In genomic region chr21:37683396-37684114, GRCh38 we compare ENCODE assay signal across 20 cellular contexts.
DNase-seq lines count a peak whose midpoint lies in the region; ATAC-seq, FAIRE-seq and TF ChIP-seq lines count a peak whose summit lies in the region.
"Had no signal": no experiment of that assay in that cellular context is flagged by ENCODE, and none has a peak within 500 bp of the region (broad histone marks: within the 10 kb centered on the region; RNA-seq: fewer than 3 reads in every experiment).

No MANE protein-coding gene starts in this region.

- H3K36me3 ChIP-seq in right lobe of liver (no peaks in the 10 kb centered on the region), HepG2 (replicated peaks in 1 of 2; ENCODE audit: control insufficient read depth in 1 of 2, insufficient read depth in 2 of 2, low read length in 2 of 2) (no peaks in the 10 kb centered on the region)
- H3K36me3 ChIP-seq: BLaER1 treated with 17β-estradiol and CSF1 and Interleukin-3, amounts not matched to agents 10 nM and 100 nM; Peyer's patch had no signal

- POLR2A ChIA-PET in HepG2 (lab: Yijun Ruan, JAX) = no interaction called here

- H3K4me1 ChIP-seq in right lobe of liver = peaks cover 0 to 20% (median 6%) of the 10 kb centered on the region in 4 donors
- H3K4me1 ChIP-seq in HepG2 (ENCODE audit: insufficient read depth, low read length) = peaks cover 13% of the 10 kb centered on the region
- H3K4me1 ChIP-seq: Peyer's patch had no signal

- H3K79me2 ChIP-seq in HepG2 (ENCODE audit: insufficient read depth, low read length) = no peaks in the 10 kb centered on the region

- H3K4me3 Mint-ChIP-seq in chondrocyte (ENCODE audit: unreplicated experiment) = no peak overlapping the region

- WGBS in right lobe of liver (ENCODE audit: insufficient coverage, low coverage, low lambda C conversion rate, missing lambda C conversion rate) = 45% methylated on average over 8 of the region's 8 CpGs
- 41% methylated on average over 7 of the region's 8 CpGs for WGBS in HepG2 (ENCODE audit: low lambda C conversion rate)

- H3K9ac ChIP-seq in HepG2 (ENCODE audit: insufficient read depth, low read depth, low read length) = no peak overlapping the region
- H3K9ac ChIP-seq: BLaER1 treated with 17β-estradiol and CSF1 and Interleukin-3, amounts not matched to agents 10 nM and 100 nM had no signal

- H3K4me1 Mint-ChIP-seq in chondrocyte (ENCODE audit: low read depth) = peaks cover 22% of the 10 kb centered on the region

- ATAC-seq in right lobe of liver = peak in 3 of 4 donors; percentile 11 to 37 (median 31)
- ATAC-seq in HepG2 = no peak
- ATAC-seq in GM21526 (IDR thresholded peaks at IDR 0.05; ENCODE audit: low FRiP score, unreplicated experiment) = no peak
- ATAC-seq: Right ventricle myocardium inferior had no signal

- H3K27ac ChIP-seq in right lobe of liver (peak overlapping the region in 1 of 3 donors; percentile 68), HepG2 (ENCODE audit: extremely low read length, insufficient read depth, low read length) (no peak overlapping the region), temporal lobe (ENCODE audit: low read depth, low read length) (peak overlapping the region; percentile 20)
- H3K27ac ChIP-seq: 22Rv1; BLaER1 treated with 17β-estradiol and CSF1 and Interleukin-3, amounts not matched to agents 10 nM and 100 nM; Peyer's patch had no signal

- intact Hi-C loops in right lobe of liver (cut with DNase I) (no loop called here), HepG2 (cut with micrococcal nuclease; ENCODE audit: unreplicated experiment) (no loop called here)

- no TSS peak for BruUV-seq in HepG2 (replicated peaks; lab: Mats Ljungman, UMichigan)

- no peaks in the 10 kb centered on the region for H3K27me3 Mint-ChIP-seq in chondrocyte (ENCODE audit: low read depth)

- no peak for TF ChIP-seq POLR2A in right lobe of liver (IDR thresholded peaks at IDR 0.05)
- TF ChIP-seq POLR2A in HepG2 (IDR thresholded peaks at IDR 0.05; ENCODE audit: insufficient read depth in 1 of 2, low read depth in 2 of 2, low read length in 2 of 2) = no peak

- no peak overlapping the region for H2AFZ ChIP-seq in HepG2 (ENCODE audit: low read length)

- no peak overlapping the region for H3K4me2 ChIP-seq in HepG2 (ENCODE audit: low read depth, low read length)
- H3K4me2 ChIP-seq: BLaER1 treated with 17β-estradiol and CSF1 and Interleukin-3, amounts not matched to agents 10 nM and 100 nM had no signal

- H3K9me3 ChIP-seq in right lobe of liver (no peaks in the 10 kb centered on the region), HepG2 (ENCODE audit: low read length) (no peaks in the 10 kb centered on the region)
- H3K9me3 ChIP-seq: Peyer's patch had no signal

- peaks cover 8% of the 10 kb centered on the region for H3K9me3 Mint-ChIP-seq in chondrocyte (ENCODE audit: low read depth)

- CTCF ChIA-PET in HepG2 (lab: Yijun Ruan, JAX; ENCODE audit: low intra/inter-chr PET ratio, low total read pairs) = no interaction called here

- no peak for FAIRE-seq in HepG2 (lab: Jason Lieb, UNC)
- FAIRE-seq: GM12891, GM18507 had no signal

- TF ChIP-seq RAD21 in HepG2 (CRISPR knock-in tag; IDR thresholded peaks at IDR 0.05) = no peak

- H3K36me3 Mint-ChIP-seq in chondrocyte (ENCODE audit: low read depth) = peaks cover 3% of the 10 kb centered on the region

- no peak for TF ChIP-seq CTCF in right lobe of liver (IDR thresholded peaks at IDR 0.05)
- no peak for TF ChIP-seq CTCF in HepG2 (CRISPR knock-in tag; IDR thresholded peaks at IDR 0.05)
- TF ChIP-seq CTCF in chondrocyte (IDR thresholded peaks at IDR 0.05) = no peak

- no peaks in the 10 kb centered on the region for H4K20me1 ChIP-seq in HepG2 (ENCODE audit: insufficient read depth, low read length)
- H4K20me1 ChIP-seq: BLaER1 treated with 17β-estradiol and CSF1 and Interleukin-3, amounts not matched to agents 10 nM and 100 nM had no signal

- DNase-seq in right lobe of liver (no peak), HepG2 (ENCODE audit: low spot score) (no peak), chondrocyte (ENCODE audit: low spot score) (no peak), kidney tubule cell (ENCODE audit: low spot score) (peak; percentile 20), KBM-7 (no peak), DMS53 (lab: John Stamatoyannopoulos, UW) (no peak)
- DNase-seq: GDM1, MV-4-11, NCI-H1417 treated with DMSO at 0.1 percent for 48 hours, NCI-H2029, NCI-H2171 treated with DMSO at 0.1 percent for 48 hours, NCI-H510A, Peyer's patch had no signal

- H3K4me3 ChIP-seq in right lobe of liver = no peak overlapping the region
- H3K4me3 ChIP-seq in HepG2 (replicated peaks in 1 of 3; ENCODE audit: insufficient read depth in 1 of 3, low read depth in 2 of 3, low read length in 3 of 3) = no peak overlapping the region
- H3K4me3 ChIP-seq: BLaER1 treated with 17β-estradiol and CSF1 and Interleukin-3, amounts not matched to agents 10 nM and 100 nM; Peyer's patch had no signal

- H3K27me3 ChIP-seq in right lobe of liver (no peaks in the 10 kb centered on the region), HepG2 (ENCODE audit: control insufficient read depth in 1 of 2, insufficient read depth in 2 of 2, low read length in 2 of 2) (no peaks in the 10 kb centered on the region)
- H3K27me3 ChIP-seq: BLaER1 treated with 17β-estradiol and CSF1 and Interleukin-3, amounts not matched to agents 10 nM and 100 nM; Peyer's patch had no signal

- peak overlapping the region; percentile 91 for H3K27ac Mint-ChIP-seq in chondrocyte (ENCODE audit: unreplicated experiment)

- in situ Hi-C loops in HepG2 (cut with HindIII; ENCODE audit: extremely low pct_ligation_motif_present, low pct_unique_long_range_greater_than_20kb) (no loop called here), KBM-7 (cut with MboI; ENCODE audit: low pct_unique_long_range_greater_than_20kb, low sequenced_read_pairs) (no loop called here)

- TF ChIP-seq EP300 in HepG2 (IDR thresholded peaks at IDR 0.05; ENCODE audit: low read depth in 2 of 2, low read length in 2 of 2) (no peak), HepG2 (CRISPR knock-in tag; IDR thresholded peaks at IDR 0.05; ENCODE audit: borderline replicate concordance) (no peak)

TF ChIP-seq in HepG2, 621 proteins besides CTCF, POLR2A, EP300 and RAD21:
- TF ChIP-seq RFX5 (IDR thresholded peaks at IDR 0.05; ENCODE audit: low read depth, low read length) (no peak), ATF4 (CRISPR knock-in tag; IDR thresholded peaks at IDR 0.05) (no peak), ZNF20 (CRISPR knock-in tag; IDR thresholded peaks at IDR 0.05) (no peak), POGZ (CRISPR knock-in tag; IDR thresholded peaks at IDR 0.05) (no peak), EED (CRISPR knock-in tag; IDR thresholded peaks at IDR 0.05) (no peak), ZNF703 (CRISPR knock-in tag; IDR thresholded peaks at IDR 0.05; ENCODE audit: borderline replicate concordance) (no peak)
TF ChIP-seq in HepG2: peak in this region for 0.

Comparison
In these comparisons a context has a peak if more than half of its experiments do, and no peak if none do; other contexts are left out.
1. ATAC-seq: peak in right lobe of liver (3 of 4); none in HepG2 (single experiment) and GM21526 (single experiment).